ENCODE assay signal across 28 cellular contexts in the genomic region with DNA sequence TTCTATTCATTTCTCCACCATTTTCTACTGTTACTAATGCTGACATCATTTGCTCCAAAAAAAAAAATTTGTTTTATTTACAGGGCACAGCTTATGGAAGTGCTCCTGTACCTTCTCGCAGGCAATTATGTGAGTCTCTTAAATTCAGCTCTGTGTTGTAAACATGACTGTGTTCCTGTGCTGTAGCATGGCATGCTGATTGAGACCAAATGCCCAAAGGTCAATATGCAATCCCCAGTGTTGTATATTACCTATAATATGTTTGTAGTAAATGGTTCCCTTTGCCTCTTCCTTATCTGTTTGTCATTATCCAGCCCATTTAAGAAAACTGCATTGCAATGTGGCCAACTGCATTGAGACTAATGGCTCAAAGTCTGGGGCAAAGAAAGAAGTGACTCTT.
A peak's percentile ranks its signal among the peaks of the same experiment; 100 is the strongest.
DNase-seq lines count a peak whose midpoint lies in the region; ATAC-seq, FAIRE-seq and TF ChIP-seq lines count a peak whose summit lies in the region.
"Had no signal": no experiment of that assay in that cellular context is flagged by ENCODE, and none has a peak within 500 bp of the region (broad histone marks: within the 10 kb centered on the region; RNA-seq: fewer than 3 reads in every experiment).

No MANE protein-coding gene starts in this region.

- H3K79me2 ChIP-seq in HCT116 (ENCODE audit: insufficient read depth, low read length) (no peaks in the 10 kb centered on the region), hepatocyte (no peaks in the 10 kb centered on the region)

- ATAC-seq in HCT116 = no peak
- ATAC-seq in mucosa of descending colon = peak; percentile 67
- ATAC-seq in left lung = no peak
- ATAC-seq: GM12878 had no signal

- H3K4me2 ChIP-seq in HCT116 (ENCODE audit: low read length) = no peak overlapping the region
- no peak overlapping the region for H3K4me2 ChIP-seq in hepatocyte
- H3K4me2 ChIP-seq: BLaER1 had no signal

- no peaks in the 10 kb centered on the region for H3K4me1 ChIP-seq in HCT116 (ENCODE audit: control insufficient read depth in 1 of 2, insufficient read depth in 2 of 2, low read length in 2 of 2)
- H3K4me1 ChIP-seq in hepatocyte (ENCODE audit: insufficient read depth) = peaks cover 7% of the 10 kb centered on the region
- no peaks in the 10 kb centered on the region for H3K4me1 ChIP-seq in mucosa of descending colon (ENCODE audit: low read depth)
- no peaks in the 10 kb centered on the region for H3K4me1 ChIP-seq in small intestine (ENCODE audit: control insufficient read depth in 2 of 2, insufficient read depth in 1 of 2, low read depth in 1 of 2, low read length in 1 of 2)
- no peaks in the 10 kb centered on the region for H3K4me1 ChIP-seq in left lung
- H3K4me1 ChIP-seq: BE2C, BLaER1 had no signal

- FAIRE-seq in small intestine (lab: Jason Lieb, UNC) = no peak
- FAIRE-seq: A204.1, GM12878, GM12892, GM18507 had no signal

- POLR2A ChIA-PET in HCT116 (lab: Charles Lee) = no interaction called here

- H3K36me3 ChIP-seq in HCT116 (ENCODE audit: control insufficient read depth in 1 of 2, insufficient read depth in 2 of 2, low read length in 2 of 2) = no peaks in the 10 kb centered on the region
- no peaks in the 10 kb centered on the region for H3K36me3 ChIP-seq in hepatocyte (replicated peaks; ENCODE audit: insufficient read depth, low read depth)
- H3K36me3 ChIP-seq in mucosa of descending colon (ENCODE audit: low read depth) = no peaks in the 10 kb centered on the region
- no peaks in the 10 kb centered on the region for H3K36me3 ChIP-seq in small intestine (ENCODE audit: control insufficient read depth in 2 of 2, insufficient read depth in 2 of 2, low read length in 2 of 2)
- no peaks in the 10 kb centered on the region for H3K36me3 ChIP-seq in left lung
- H3K36me3 ChIP-seq: BE2C, BLaER1 had no signal

- RAD21 ChIA-PET in HCT116 (lab: Charles Lee; ENCODE audit: low non-redundant PET in 1 of 2, low total read pairs in 2 of 2, uncharacterized antibody in 2 of 2, unreplicated experiment in 2 of 2) = no interaction called here

- CTCF ChIA-PET in HCT116 (lab: Charles Lee) = no interaction called here

- H3K9me2 ChIP-seq in HCT116 (ENCODE audit: insufficient read depth) (no peaks in the 10 kb centered on the region), hepatocyte (replicated peaks; ENCODE audit: insufficient read depth) (no peaks in the 10 kb centered on the region)

- H3K27ac ChIP-seq in HCT116 (ENCODE audit: low read depth, low read length) = no peak overlapping the region
- H3K27ac ChIP-seq in hepatocyte = peak overlapping the region; percentile 15
- no peak overlapping the region for H3K27ac ChIP-seq in small intestine (ENCODE audit: low read depth in 1 of 2, low read length in 1 of 2)
- H3K27ac ChIP-seq in left lung = no peak overlapping the region
- H3K27ac ChIP-seq: BLaER1 had no signal

- H3K4me3 ChIP-seq in HCT116 (replicated peaks in 1 of 2; ENCODE audit: low read depth in 1 of 2, low read length in 2 of 2) = no peak overlapping the region
- no peak overlapping the region for H3K4me3 ChIP-seq in hepatocyte
- no peak overlapping the region for H3K4me3 ChIP-seq in mucosa of descending colon
- no peak overlapping the region for H3K4me3 ChIP-seq in small intestine (ENCODE audit: low read depth in 1 of 2, low read length in 2 of 2)
- H3K4me3 ChIP-seq in left lung = no peak overlapping the region
- H3K4me3 ChIP-seq: BLaER1, GM12878 had no signal

- DNase-seq in HCT116 (ENCODE audit: low read depth, low spot score) (no peak), hepatocyte (ENCODE audit: low spot score) (no peak), mucosa of descending colon (no peak), small intestine (peak; percentile 14), NCI-H2081 treated with DMSO at 0.1 percent for 48 hours (lab: John Stamatoyannopoulos, UW) (no peak), left lung (no peak), GM20000 (ENCODE audit: low spot score) (no peak)
- DNase-seq in activated CD4-positive, alpha-beta T cell treated with anti-CD3 and anti-CD28 coated beads for 48 hours = no peak
- DNase-seq: 8988T; ACHN; BE2C; C1 segment of cervical spinal cord; CD4-positive, alpha-beta memory T cell; CD4-positive, CD25-positive, alpha-beta regulatory T cell; CD8-positive, alpha-beta memory T cell; COR-L47; DMS 273 treated with DMSO at 0.1 percent for 48 hours; DMS153; DMS53; DMS79; DND-41; EL; GDM1 had no signal

- 62% methylated on average over 1 of the region's 1 CpG for WGBS in hepatocyte (ENCODE audit: low lambda C conversion rate, missing lambda C conversion rate)
- WGBS in small intestine, 3 donors = 61 to 67% (median 63%) methylated on average over 1 of the region's 1 CpG

- no peaks in the 10 kb centered on the region for H4K20me1 ChIP-seq in HCT116 (ENCODE audit: insufficient read depth)
- no peaks in the 10 kb centered on the region for H4K20me1 ChIP-seq in hepatocyte (ENCODE audit: insufficient read depth, poor library complexity, severe bottlenecking)
- H4K20me1 ChIP-seq: BLaER1 had no signal

- intact Hi-C loops in HCT116 (cut with micrococcal nuclease) = no loop called here
- intact Hi-C loops in mucosa of descending colon (cut with DNase I, micrococcal nuclease) = no loop called here
- intact Hi-C loops in left lung (cut with DNase I) = no loop called here

- H2AFZ ChIP-seq in HCT116 (ENCODE audit: low read depth, low read length, poor library complexity, severe bottlenecking) = peak overlapping the region; percentile 11
- no peak overlapping the region for H2AFZ ChIP-seq in hepatocyte

- no peak overlapping the region for H3K9ac ChIP-seq in HCT116 (ENCODE audit: low read length)
- H3K9ac ChIP-seq: BLaER1 had no signal

- TF ChIP-seq CTCF in HCT116 (IDR thresholded peaks at IDR 0.05 in 2 of 3, conservative IDR thresholded peaks at IDR 0.05 in 1 of 3; ENCODE audit: borderline replicate concordance in 1 of 3, insufficient read depth in 1 of 3, low read depth in 2 of 3, low read length in 2 of 3) (no peak), hepatocyte (IDR thresholded peaks at IDR 0.05; ENCODE audit: poor library complexity) (no peak), mucosa of descending colon (IDR thresholded peaks at IDR 0.05) (no peak), left lung (IDR thresholded peaks at IDR 0.05) (no peak), GM20000 (IDR thresholded peaks at IDR 0.05; ENCODE audit: extremely low read depth, missing control alignments) (no peak)

- H3K9me3 ChIP-seq in HCT116 (ENCODE audit: control insufficient read depth in 1 of 2, insufficient read depth in 1 of 2, low read depth in 1 of 2, low read length in 2 of 2) (no peaks in the 10 kb centered on the region), hepatocyte (ENCODE audit: low read depth) (no peaks in the 10 kb centered on the region), mucosa of descending colon (no peaks in the 10 kb centered on the region), small intestine (ENCODE audit: control insufficient read depth, low read depth) (no peaks in the 10 kb centered on the region), left lung (peaks cover 0 to 10% of the 10 kb centered on the region in 2 donors)
- H3K9me3 ChIP-seq: BE2C, BLaER1 had no signal

- H3K27me3 ChIP-seq in HCT116 (ENCODE audit: insufficient read depth, low read length) (no peaks in the 10 kb centered on the region), hepatocyte (no peaks in the 10 kb centered on the region), small intestine (ENCODE audit: control insufficient read depth in 2 of 2, insufficient read depth in 2 of 2, low read length in 2 of 2) (no peaks in the 10 kb centered on the region), left lung (no peaks in the 10 kb centered on the region)
- H3K27me3 ChIP-seq: BE2C, BLaER1 had no signal

- TF ChIP-seq POLR2A in HCT116 (IDR thresholded peaks at IDR 0.05; ENCODE audit: borderline replicate concordance, extremely low read depth, insufficient read depth, insufficient read length) = no peak

- TF ChIP-seq RAD21 in HCT116 (IDR thresholded peaks at IDR 0.05; ENCODE audit: low read depth) = no peak

- no TSS peak for BruUV-seq in HCT116 (replicated peaks; lab: Mats Ljungman, UMichigan)

TF ChIP-seq in HCT116, 20 proteins besides CTCF, POLR2A, EP300 and RAD21:
- no peak for TF ChIP-seq EGR1 (IDR thresholded peaks at IDR 0.05; ENCODE audit: low read depth)
TF ChIP-seq in HCT116: peak in this region for 0.
